Comparison of ENCODE assay signal across 8 cellular contexts in genomic region chr21:45136927-45137611, GRCh38.
DNase-seq lines count a peak whose midpoint lies in the region; ATAC-seq and TF ChIP-seq lines count a peak whose summit lies in the region.

No MANE protein-coding gene starts in this region.

- no peaks in the 10 kb centered on the region for H3K27me3 ChIP-seq in WERI-Rb-1 (ENCODE audit: insufficient read depth, low read depth, severe bottlenecking)

- H3K36me3 ChIP-seq in WERI-Rb-1 = peaks cover 14% of the 10 kb centered on the region

- H3K4me3 ChIP-seq in WERI-Rb-1 (ENCODE audit: low read depth, low read length) = no peak overlapping the region

- no peak for ATAC-seq in GM18870 (IDR thresholded peaks at IDR 0.05; ENCODE audit: unreplicated experiment)

- H3K9me3 ChIP-seq in WERI-Rb-1 (ENCODE audit: severe bottlenecking) = no peaks in the 10 kb centered on the region

- peak; percentile 69 for DNase-seq in 8988T
- DNase-seq in NCI-H2171 (lab: John Stamatoyannopoulos, UW) = peak; percentile 69
- peak; percentile 95 for DNase-seq in WERI-Rb-1
- peak in 49 of 61 donors; percentile 11 to 82 (median 50) for DNase-seq in caudate nucleus (lab: John Stamatoyannopoulos, UW)
- DNase-seq in kidney glomerular epithelial cell (lab: John Stamatoyannopoulos, UW) = peak; percentile 69
- DNase-seq in stimulated activated CD4-positive, alpha-beta T cell treated with anti-CD3 and anti-CD28 coated beads, Interleukin-1b, Interleukin-23, amount 100 ng/mL, for 48 hours = peak; percentile 56

- TF ChIP-seq CTCF in GM12872 (IDR thresholded peaks at IDR 0.05; ENCODE audit: insufficient read depth, low read depth, low read length) (peak; percentile 90), WERI-Rb-1 (IDR thresholded peaks at IDR 0.05; ENCODE audit: low read depth, low read length) (peak; percentile 95)

- peak overlapping the region; percentile 2; the same call in 1 of the 2 replicates for H3K27ac ChIP-seq in WERI-Rb-1
- no peak overlapping the region for H3K27ac ChIP-seq in caudate nucleus (ENCODE audit: low read depth, low read length)
